9 cellular contexts compared by ENCODE assay signal in the genomic region with DNA sequence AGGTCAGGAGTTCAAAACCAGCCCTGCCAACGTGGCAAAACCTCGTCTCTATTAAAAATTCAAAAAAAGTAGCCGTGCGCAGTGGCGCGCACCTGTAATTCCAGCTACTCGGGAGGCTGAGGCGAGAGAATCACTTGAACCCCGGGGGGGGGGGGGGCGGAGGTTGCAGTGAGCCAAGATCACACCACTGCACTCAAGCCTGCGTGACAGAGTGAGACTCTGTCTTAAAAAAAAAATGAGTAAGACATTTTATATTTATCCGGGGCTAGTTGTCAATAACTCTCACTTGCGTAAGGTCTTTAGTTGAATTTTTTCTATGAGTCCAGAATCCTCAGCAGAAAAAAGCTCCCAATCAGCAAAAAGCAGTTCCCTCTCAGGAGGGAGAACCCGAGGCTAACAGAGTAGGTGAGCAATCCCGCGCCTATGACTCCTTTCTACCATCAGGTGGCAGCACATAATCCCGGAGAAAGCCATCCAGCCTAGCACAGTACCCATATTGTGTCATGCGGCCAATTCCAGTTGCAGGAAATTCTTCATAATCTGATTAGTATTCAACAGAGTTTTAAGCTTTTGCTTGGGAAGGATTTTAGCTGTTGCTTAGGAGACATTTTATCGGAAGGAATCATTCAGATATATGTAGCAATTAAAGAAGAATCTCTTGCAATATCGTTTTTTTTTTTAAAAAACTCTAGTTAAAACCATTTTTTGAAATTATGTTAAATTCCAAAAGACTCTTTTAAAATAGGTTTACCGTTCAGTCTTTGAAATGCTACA. TPM values are rescaled to one million over a fixed set of nuclear protein-coding genes. Genes with fewer than 3 reads are reported as not detected.
DNase-seq lines count a peak whose midpoint lies in the region; ATAC-seq, FAIRE-seq and TF ChIP-seq lines count a peak whose summit lies in the region.
"Had no signal": no experiment of that assay in that cellular context is flagged by ENCODE, and none has a peak within 500 bp of the region (broad histone marks: within the 10 kb centered on the region; RNA-seq: fewer than 3 reads in every experiment).

No MANE protein-coding gene starts in this region.

- POLR2A ChIA-PET in CD4-positive, alpha-beta T cell (lab: Charles Lee), result interaction anchor here (0.6 kb wide), 1 partner anchor 16 kb away, joined by 5 read pairs; no protein-coding TSS in a partner anchor
- POLR2A ChIA-PET in activated CD4-positive, alpha-beta T cell treated with anti-CD3 and anti-CD28 coated beads for 36 hours (lab: Charles Lee), result no interaction called here
- POLR2A ChIA-PET in HepG2 (lab: Yijun Ruan, JAX), result interaction anchor here (0.7 to 2.1 kb wide), 5 partner anchors 39 to 894 kb away, joined by 3 to 10 read pairs (median 5); a partner anchor contains a TSS

- H3K27ac Mint-ChIP-seq in CD4-positive, alpha-beta T cell, result no peak overlapping the region
- H3K27ac Mint-ChIP-seq in activated CD4-positive, alpha-beta T cell treated with anti-CD3 and anti-CD28 coated beads for 36 hours, result no peak overlapping the region
- H3K27ac Mint-ChIP-seq: activated naive CD4-positive, alpha-beta T cell treated with anti-CD3 and anti-CD28 coated beads, Interleukin-2, amount 50 U/mL, for 24 hours had no signal

- BruUV-seq in HepG2 (replicated peaks; lab: Mats Ljungman, UMichigan), result no TSS peak

- no peaks in the 10 kb centered on the region for H3K9me3 Mint-ChIP-seq in CD4-positive, alpha-beta T cell
- no peaks in the 10 kb centered on the region for H3K9me3 Mint-ChIP-seq in activated CD4-positive, alpha-beta T cell treated with anti-CD3 and anti-CD28 coated beads for 36 hours (ENCODE audit: low read depth)
- H3K9me3 Mint-ChIP-seq: activated naive CD4-positive, alpha-beta T cell treated with anti-CD3 and anti-CD28 coated beads, Interleukin-2, amount 50 U/mL, for 24 hours had no signal

- H3K4me3 ChIP-seq in colonic mucosa (no peak overlapping the region), HepG2 (replicated peaks in 1 of 3; ENCODE audit: insufficient read depth in 1 of 3, low read depth in 2 of 3, low read length in 3 of 3) (peak overlapping the region in 1 of 3 experiments; percentile 16; a peak in 1 of 6 replicates)

- no peaks in the 10 kb centered on the region for H4K20me1 ChIP-seq in HepG2 (ENCODE audit: insufficient read depth, low read length)

- FAIRE-seq in HepG2 (lab: Jason Lieb, UNC), result peak; percentile 95

- H3K9me3 ChIP-seq in CD4-positive, alpha-beta T cell (ENCODE audit: control insufficient read depth, low read length), result no peaks in the 10 kb centered on the region
- no peaks in the 10 kb centered on the region for H3K9me3 ChIP-seq in colonic mucosa
- H3K9me3 ChIP-seq in HepG2 (ENCODE audit: low read length), result no peaks in the 10 kb centered on the region

- H3K36me3 Mint-ChIP-seq in CD4-positive, alpha-beta T cell (ENCODE audit: low read depth), result no peaks in the 10 kb centered on the region
- no peaks in the 10 kb centered on the region for H3K36me3 Mint-ChIP-seq in activated CD4-positive, alpha-beta T cell treated with anti-CD3 and anti-CD28 coated beads for 36 hours (ENCODE audit: low read depth)
- H3K36me3 Mint-ChIP-seq: activated naive CD4-positive, alpha-beta T cell treated with anti-CD3 and anti-CD28 coated beads, Interleukin-2, amount 50 U/mL, for 24 hours had no signal

- no peak for TF ChIP-seq POLR2A in HepG2 (IDR thresholded peaks at IDR 0.05; ENCODE audit: insufficient read depth in 1 of 2, low read depth in 2 of 2, low read length in 2 of 2)

- in situ Hi-C loops in HepG2 (cut with HindIII; ENCODE audit: extremely low pct_ligation_motif_present, low pct_unique_long_range_greater_than_20kb), result loop anchor here (5.0 kb wide), 1 partner anchor 77 kb away; no protein-coding TSS in a partner anchor

- H3K4me1 ChIP-seq in colonic mucosa (no peaks in the 10 kb centered on the region), HepG2 (ENCODE audit: insufficient read depth, low read length) (peaks cover 51% of the 10 kb centered on the region)

- H3K36me3 ChIP-seq in colonic mucosa, result no peaks in the 10 kb centered on the region
- H3K36me3 ChIP-seq in HepG2 (replicated peaks in 1 of 2; ENCODE audit: control insufficient read depth in 1 of 2, insufficient read depth in 2 of 2, low read length in 2 of 2), result no peaks in the 10 kb centered on the region

- TF ChIP-seq EP300 in HepG2 (IDR thresholded peaks at IDR 0.05; ENCODE audit: low read depth in 2 of 2, low read length in 2 of 2) (no peak; a peak in 1 of 4 replicates), HepG2 (CRISPR knock-in tag; IDR thresholded peaks at IDR 0.05; ENCODE audit: borderline replicate concordance) (no peak)

- WGBS in HepG2 (ENCODE audit: low lambda C conversion rate), result 25% methylated on average over 21 of the region's 21 CpGs

- peaks cover 12% of the 10 kb centered on the region for H3K27me3 Mint-ChIP-seq in CD4-positive, alpha-beta T cell
- H3K27me3 Mint-ChIP-seq in activated CD4-positive, alpha-beta T cell treated with anti-CD3 and anti-CD28 coated beads for 36 hours, result no peaks in the 10 kb centered on the region

- peak; percentile 83 for TF ChIP-seq RAD21 in HepG2 (CRISPR knock-in tag; IDR thresholded peaks at IDR 0.05)

- peak overlapping the region; percentile 48 for H3K4me2 ChIP-seq in HepG2 (ENCODE audit: low read depth, low read length)

- peak; percentile 27 to 48 (median 40) for DNase-seq in CD4-positive, alpha-beta T cell
- DNase-seq in NCI-H446 treated with DMSO at 0.1 percent for 48 hours (lab: John Stamatoyannopoulos, UW), result peak; percentile 45
- peak; percentile 76 for DNase-seq in activated CD4-positive, alpha-beta T cell treated with anti-CD3 and anti-CD28 coated beads for 36 hours
- peak; percentile 81 for DNase-seq in colonic mucosa
- DNase-seq in HepG2 (ENCODE audit: low spot score), result peak; percentile 86
- DNase-seq in stimulated activated CD4-positive, alpha-beta T cell treated with anti-CD3 and anti-CD28 coated beads, TNF-alpha, amount 100 ng/mL, for 24 hours (ENCODE audit: low read depth in 3 of 3), result peak; percentile 29 to 57 (median 37)

- ATAC-seq in CD4-positive, alpha-beta T cell (ENCODE audit: poor library complexity), result peak; percentile 99
- ATAC-seq in GM19328 (IDR thresholded peaks at IDR 0.05; ENCODE audit: unreplicated experiment) (peak; percentile 96), HG03378 (IDR thresholded peaks at IDR 0.05; ENCODE audit: unreplicated experiment) (peak; percentile 100), HepG2 (peak; percentile 97)
- peak; percentile 99 for ATAC-seq in activated CD4-positive, alpha-beta T cell treated with anti-CD3 and anti-CD28 coated beads for 36 hours

- H3K9ac ChIP-seq in colonic mucosa (ENCODE audit: low read depth in 2 of 2, low read length in 2 of 2), result no peak overlapping the region
- no peak overlapping the region for H3K9ac ChIP-seq in HepG2 (ENCODE audit: insufficient read depth, low read depth, low read length)

- intact Hi-C loops in CD4-positive, alpha-beta T cell (cut with DNase I, micrococcal nuclease), result loop anchor here (5.0 to 10.0 kb wide), 2 partner anchors 92 to 160 kb away; a partner anchor contains a TSS
- intact Hi-C loops in activated CD4-positive, alpha-beta T cell treated with anti-CD3 and anti-CD28 coated beads for 36 hours (cut with DNase I, micrococcal nuclease), result loop anchor here (1.0 to 5.0 kb wide), 4 partner anchors 79 to 1032 kb away; a partner anchor contains a TSS
- intact Hi-C loops in colonic mucosa (cut with DNase I) (loop anchor here (2.0 to 10.0 kb wide), 2 partner anchors 80 to 170 kb away; a partner anchor contains a TSS), HepG2 (cut with micrococcal nuclease; ENCODE audit: unreplicated experiment) (loop anchor here (1.0 kb wide), 3 partner anchors 73 to 91 kb away; a partner anchor contains a TSS)

- no peaks in the 10 kb centered on the region for H3K79me2 ChIP-seq in HepG2 (ENCODE audit: insufficient read depth, low read length)

- peak; percentile 86 for TF ChIP-seq CTCF in CD4-positive, alpha-beta T cell (IDR thresholded peaks at IDR 0.05)
- TF ChIP-seq CTCF in colonic mucosa (IDR thresholded peaks at IDR 0.05) (peak; percentile 76), HepG2 (CRISPR knock-in tag; IDR thresholded peaks at IDR 0.05) (peak; percentile 92)

- no peak overlapping the region for H3K27ac ChIP-seq in CD4-positive, alpha-beta T cell (ENCODE audit: low read depth, low read length)
- no peak overlapping the region for H3K27ac ChIP-seq in colonic mucosa
- no peak overlapping the region for H3K27ac ChIP-seq in HepG2 (ENCODE audit: extremely low read length, insufficient read depth, low read length)

- peaks cover 5% of the 10 kb centered on the region for H3K4me1 Mint-ChIP-seq in CD4-positive, alpha-beta T cell (ENCODE audit: low read depth)
- H3K4me1 Mint-ChIP-seq in activated CD4-positive, alpha-beta T cell treated with anti-CD3 and anti-CD28 coated beads for 36 hours, result peaks cover 4% of the 10 kb centered on the region

- CTCF ChIA-PET in CD4-positive, alpha-beta T cell (lab: Charles Lee), result interaction anchor here (0.7 to 1.5 kb wide), 3 partner anchors 11 to 964 kb away, joined by 3 to 4 read pairs (median 3); no protein-coding TSS in a partner anchor
- CTCF ChIA-PET in activated CD4-positive, alpha-beta T cell treated with anti-CD3 and anti-CD28 coated beads for 36 hours (lab: Charles Lee), result interaction anchor here (0.6 to 2.6 kb wide), 28 partner anchors 10 to 1617 kb away, joined by 3 to 21 read pairs (median 3); a partner anchor contains a TSS
- CTCF ChIA-PET in HepG2 (lab: Yijun Ruan, JAX; ENCODE audit: low intra/inter-chr PET ratio, low total read pairs), result interaction anchor here (0.7 to 1.6 kb wide), 4 partner anchors 79 to 429 kb away, joined by 4 to 10 read pairs (median 6); a partner anchor contains a TSS

- H3K4me3 Mint-ChIP-seq in CD4-positive, alpha-beta T cell, result no peak overlapping the region
- no peak overlapping the region for H3K4me3 Mint-ChIP-seq in activated CD4-positive, alpha-beta T cell treated with anti-CD3 and anti-CD28 coated beads for 36 hours
- H3K4me3 Mint-ChIP-seq: activated naive CD4-positive, alpha-beta T cell treated with anti-CD3 and anti-CD28 coated beads, Interleukin-2, amount 50 U/mL, for 24 hours had no signal

- no peak overlapping the region for H2AFZ ChIP-seq in HepG2 (ENCODE audit: low read length)

- H3K27me3 ChIP-seq in CD4-positive, alpha-beta T cell (ENCODE audit: control insufficient read depth, insufficient read depth, low read length), result peaks cover 15% of the 10 kb centered on the region
- H3K27me3 ChIP-seq in colonic mucosa, result no peaks in the 10 kb centered on the region
- H3K27me3 ChIP-seq in HepG2 (ENCODE audit: control insufficient read depth in 1 of 2, insufficient read depth in 2 of 2, low read length in 2 of 2), result peaks cover 0 to 9% of the 10 kb centered on the region in 2 experiments; a peak in 2 of 5 replicates

RNA-seq across cellular contexts. Expression of a gene that starts 11.9 kb away (rescaled TPM):
- not detected for total RNA-seq in CD4-positive, alpha-beta T cell
- total RNA-seq in activated CD4-positive, alpha-beta T cell treated with anti-CD3 and anti-CD28 coated beads for 36 hours, result not detected
- not detected for total RNA-seq in colonic mucosa
- not detected in 2 replicates for total RNA-seq in HepG2 (2016; rRNA removed; fragmentation: Illumina TruSeq; extraction: Trizol)
- total RNA-seq in HepG2 (2016; cell fraction: cytosol; rRNA removed; fragmentation: Illumina TruSeq; extraction: Trizol; ENCODE audit: low read depth), result not detected in 2 replicates
- not detected in 2 replicates for total RNA-seq in HepG2 (2016; cell fraction: insoluble cytoplasmic fraction; rRNA removed; fragmentation: Illumina TruSeq; extraction: Trizol)
- total RNA-seq in HepG2 (2016; cell fraction: membrane; rRNA removed; fragmentation: Illumina TruSeq; extraction: Trizol), result not detected in 2 replicates
- not detected in 2 replicates for total RNA-seq in HepG2 (2016; cell fraction: nucleus; rRNA removed; fragmentation: Illumina TruSeq; extraction: Trizol)
- not detected in 2 replicates for polyA plus RNA-seq in HepG2 (2011; rRNA removed)
- polyA plus RNA-seq in HepG2 (2011; cell fraction: cytosol; rRNA removed), result not detected in 2 replicates
- not detected in 2 replicates for polyA plus RNA-seq in HepG2 (2011; cell fraction: nucleus; rRNA removed)
- polyA plus RNA-seq in HepG2 (2012), result not detected in 2 replicates
- not detected in 2 replicates for polyA plus RNA-seq in HepG2 (2016; cell fraction: cytosol; fragmentation: Illumina TruSeq; extraction: Trizol; ENCODE audit: low read depth)
- polyA plus RNA-seq in HepG2 (2016; cell fraction: insoluble cytoplasmic fraction; fragmentation: Illumina TruSeq; extraction: Trizol; ENCODE audit: low read depth), result not detected in 2 replicates
- polyA plus RNA-seq in HepG2 (2016; cell fraction: membrane; fragmentation: Illumina TruSeq; extraction: Trizol; ENCODE audit: low read depth), result not detected in 2 replicates
- polyA plus RNA-seq in HepG2 (2016; cell fraction: nucleus; fragmentation: Illumina TruSeq; extraction: Trizol; ENCODE audit: insufficient read depth, low read depth), result not detected in 2 replicates
- not detected in 2 replicates for polyA minus RNA-seq in HepG2 (2011; rRNA and poly(A)+ RNA removed; ENCODE audit: low replicate concordance)
- not detected in 2 replicates for polyA minus RNA-seq in HepG2 (2011; cell fraction: cytosol; rRNA and poly(A)+ RNA removed)
- polyA minus RNA-seq in HepG2 (2011; cell fraction: nucleus; rRNA and poly(A)+ RNA removed), result not detected in 2 replicates

RNA-seq across cellular contexts. Expression of a gene that starts 14.6 kb away (rescaled TPM):
- total RNA-seq in CD4-positive, alpha-beta T cell, result not detected
- not detected for total RNA-seq in activated CD4-positive, alpha-beta T cell treated with anti-CD3 and anti-CD28 coated beads for 36 hours
- not detected for total RNA-seq in colonic mucosa
- not detected in 2 replicates for total RNA-seq in HepG2 (2016; rRNA removed; fragmentation: Illumina TruSeq; extraction: Trizol)
- total RNA-seq in HepG2 (2016; cell fraction: cytosol; rRNA removed; fragmentation: Illumina TruSeq; extraction: Trizol; ENCODE audit: low read depth), result not detected in 2 replicates
- not detected in 2 replicates for total RNA-seq in HepG2 (2016; cell fraction: insoluble cytoplasmic fraction; rRNA removed; fragmentation: Illumina TruSeq; extraction: Trizol)
- total RNA-seq in HepG2 (2016; cell fraction: membrane; rRNA removed; fragmentation: Illumina TruSeq; extraction: Trizol), result not detected in 2 replicates
- not detected in 2 replicates for total RNA-seq in HepG2 (2016; cell fraction: nucleus; rRNA removed; fragmentation: Illumina TruSeq; extraction: Trizol)
- not detected in 2 replicates for polyA plus RNA-seq in HepG2 (2011; rRNA removed)
- polyA plus RNA-seq in HepG2 (2011; cell fraction: cytosol; rRNA removed), result not detected in 2 replicates
- polyA plus RNA-seq in HepG2 (2011; cell fraction: nucleus; rRNA removed), result not detected in 2 replicates
- not detected in 2 replicates for polyA plus RNA-seq in HepG2 (2012)
- polyA plus RNA-seq in HepG2 (2016; cell fraction: cytosol; fragmentation: Illumina TruSeq; extraction: Trizol; ENCODE audit: low read depth), result not detected in 2 replicates
- polyA plus RNA-seq in HepG2 (2016; cell fraction: insoluble cytoplasmic fraction; fragmentation: Illumina TruSeq; extraction: Trizol; ENCODE audit: low read depth), result not detected in 2 replicates
- not detected in 2 replicates for polyA plus RNA-seq in HepG2 (2016; cell fraction: membrane; fragmentation: Illumina TruSeq; extraction: Trizol; ENCODE audit: low read depth)
- polyA plus RNA-seq in HepG2 (2016; cell fraction: nucleus; fragmentation: Illumina TruSeq; extraction: Trizol; ENCODE audit: insufficient read depth, low read depth), result not detected in 2 replicates
- not detected in 2 replicates for polyA minus RNA-seq in HepG2 (2011; rRNA and poly(A)+ RNA removed; ENCODE audit: low replicate concordance)
- not detected in 2 replicates for polyA minus RNA-seq in HepG2 (2011; cell fraction: cytosol; rRNA and poly(A)+ RNA removed)
- polyA minus RNA-seq in HepG2 (2011; cell fraction: nucleus; rRNA and poly(A)+ RNA removed), result not detected in 2 replicates

RNA-seq across cellular contexts. Expression of a gene that starts 29.3 kb away (rescaled TPM):
- not detected for total RNA-seq in CD4-positive, alpha-beta T cell
- not detected for total RNA-seq in activated CD4-positive, alpha-beta T cell treated with anti-CD3 and anti-CD28 coated beads for 36 hours
- total RNA-seq in colonic mucosa (not detected), HepG2 (2016; rRNA removed; fragmentation: Illumina TruSeq; extraction: Trizol) (not detected in 2 replicates)
- not detected in 2 replicates for total RNA-seq in HepG2 (2016; cell fraction: cytosol; rRNA removed; fragmentation: Illumina TruSeq; extraction: Trizol; ENCODE audit: low read depth)
- not detected in 2 replicates for total RNA-seq in HepG2 (2016; cell fraction: insoluble cytoplasmic fraction; rRNA removed; fragmentation: Illumina TruSeq; extraction: Trizol)
- total RNA-seq in HepG2 (2016; cell fraction: membrane; rRNA removed; fragmentation: Illumina TruSeq; extraction: Trizol), result not detected in 2 replicates
- total RNA-seq in HepG2 (2016; cell fraction: nucleus; rRNA removed; fragmentation: Illumina TruSeq; extraction: Trizol), result not detected in 2 replicates
- not detected in 2 replicates for polyA plus RNA-seq in HepG2 (2011; rRNA removed)
- not detected in 2 replicates for polyA plus RNA-seq in HepG2 (2011; cell fraction: cytosol; rRNA removed)
- not detected in 2 replicates for polyA plus RNA-seq in HepG2 (2011; cell fraction: nucleus; rRNA removed)
- not detected in 2 replicates for polyA plus RNA-seq in HepG2 (2012)
- not detected in 2 replicates for polyA plus RNA-seq in HepG2 (2016; cell fraction: cytosol; fragmentation: Illumina TruSeq; extraction: Trizol; ENCODE audit: low read depth)
- not detected in 2 replicates for polyA plus RNA-seq in HepG2 (2016; cell fraction: insoluble cytoplasmic fraction; fragmentation: Illumina TruSeq; extraction: Trizol; ENCODE audit: low read depth)
- polyA plus RNA-seq in HepG2 (2016; cell fraction: membrane; fragmentation: Illumina TruSeq; extraction: Trizol; ENCODE audit: low read depth), result not detected in 2 replicates
- polyA plus RNA-seq in HepG2 (2016; cell fraction: nucleus; fragmentation: Illumina TruSeq; extraction: Trizol; ENCODE audit: insufficient read depth, low read depth), result not detected in 2 replicates
- polyA minus RNA-seq in HepG2 (2011; rRNA and poly(A)+ RNA removed; ENCODE audit: low replicate concordance), result not detected in 2 replicates
- not detected in 2 replicates for polyA minus RNA-seq in HepG2 (2011; cell fraction: cytosol; rRNA and poly(A)+ RNA removed)
- polyA minus RNA-seq in HepG2 (2011; cell fraction: nucleus; rRNA and poly(A)+ RNA removed), result not detected in 2 replicates

RNA-seq across cellular contexts. Expression of a gene that starts 45.6 kb away (rescaled TPM):
- total RNA-seq in CD4-positive, alpha-beta T cell, result not detected
- not detected for total RNA-seq in activated CD4-positive, alpha-beta T cell treated with anti-CD3 and anti-CD28 coated beads for 36 hours
- total RNA-seq in colonic mucosa (not detected), HepG2 (2016; rRNA removed; fragmentation: Illumina TruSeq; extraction: Trizol) (0.27 TPM in 1 of 2 replicates, not detected in the other)
- 0.44 TPM in 1 of 2 replicates, not detected in the other for total RNA-seq in HepG2 (2016; cell fraction: cytosol; rRNA removed; fragmentation: Illumina TruSeq; extraction: Trizol; ENCODE audit: low read depth)
- total RNA-seq in HepG2 (2016; cell fraction: insoluble cytoplasmic fraction; rRNA removed; fragmentation: Illumina TruSeq; extraction: Trizol), result 0.35 TPM in 1 of 2 replicates, not detected in the other
- 0.45 and 0.96 TPM in 2 replicates for total RNA-seq in HepG2 (2016; cell fraction: membrane; rRNA removed; fragmentation: Illumina TruSeq; extraction: Trizol)
- total RNA-seq in HepG2 (2016; cell fraction: nucleus; rRNA removed; fragmentation: Illumina TruSeq; extraction: Trizol), result not detected in 2 replicates
- polyA plus RNA-seq in HepG2 (2011; rRNA removed), result 0.20 and 0.21 TPM in 2 replicates
- not detected in 2 replicates for polyA plus RNA-seq in HepG2 (2011; cell fraction: cytosol; rRNA removed)
- polyA plus RNA-seq in HepG2 (2011; cell fraction: nucleus; rRNA removed), result not detected in 2 replicates
- polyA plus RNA-seq in HepG2 (2012), result not detected in 2 replicates
- polyA plus RNA-seq in HepG2 (2016; cell fraction: cytosol; fragmentation: Illumina TruSeq; extraction: Trizol; ENCODE audit: low read depth), result 0.24 TPM in 1 of 2 replicates, not detected in the other
- polyA plus RNA-seq in HepG2 (2016; cell fraction: insoluble cytoplasmic fraction; fragmentation: Illumina TruSeq; extraction: Trizol; ENCODE audit: low read depth), result not detected in 2 replicates
- 0.58 and 0.71 TPM in 2 replicates for polyA plus RNA-seq in HepG2 (2016; cell fraction: membrane; fragmentation: Illumina TruSeq; extraction: Trizol; ENCODE audit: low read depth)
- polyA plus RNA-seq in HepG2 (2016; cell fraction: nucleus; fragmentation: Illumina TruSeq; extraction: Trizol; ENCODE audit: insufficient read depth, low read depth), result not detected in 2 replicates
- not detected in 2 replicates for polyA minus RNA-seq in HepG2 (2011; rRNA and poly(A)+ RNA removed; ENCODE audit: low replicate concordance)
- polyA minus RNA-seq in HepG2 (2011; cell fraction: cytosol; rRNA and poly(A)+ RNA removed), result not detected in 2 replicates
- not detected in 2 replicates for polyA minus RNA-seq in HepG2 (2011; cell fraction: nucleus; rRNA and poly(A)+ RNA removed)

RNA-seq across cellular contexts. Expression of a gene that starts 50.9 kb away (rescaled TPM):
- not detected for total RNA-seq in CD4-positive, alpha-beta T cell
- not detected for total RNA-seq in activated CD4-positive, alpha-beta T cell treated with anti-CD3 and anti-CD28 coated beads for 36 hours
- not detected for total RNA-seq in colonic mucosa
- total RNA-seq in HepG2 (2016; rRNA removed; fragmentation: Illumina TruSeq; extraction: Trizol), result not detected in 2 replicates
- total RNA-seq in HepG2 (2016; cell fraction: cytosol; rRNA removed; fragmentation: Illumina TruSeq; extraction: Trizol; ENCODE audit: low read depth), result not detected in 2 replicates
- total RNA-seq in HepG2 (2016; cell fraction: insoluble cytoplasmic fraction; rRNA removed; fragmentation: Illumina TruSeq; extraction: Trizol), result not detected in 2 replicates
- not detected in 2 replicates for total RNA-seq in HepG2 (2016; cell fraction: membrane; rRNA removed; fragmentation: Illumina TruSeq; extraction: Trizol)
- total RNA-seq in HepG2 (2016; cell fraction: nucleus; rRNA removed; fragmentation: Illumina TruSeq; extraction: Trizol), result not detected in 2 replicates
- polyA plus RNA-seq in HepG2 (2011; rRNA removed), result not detected in 2 replicates
- not detected in 2 replicates for polyA plus RNA-seq in HepG2 (2011; cell fraction: cytosol; rRNA removed)
- not detected in 2 replicates for polyA plus RNA-seq in HepG2 (2011; cell fraction: nucleus; rRNA removed)
- not detected in 2 replicates for polyA plus RNA-seq in HepG2 (2012)
- polyA plus RNA-seq in HepG2 (2016; cell fraction: cytosol; fragmentation: Illumina TruSeq; extraction: Trizol; ENCODE audit: low read depth), result not detected in 2 replicates
- polyA plus RNA-seq in HepG2 (2016; cell fraction: insoluble cytoplasmic fraction; fragmentation: Illumina TruSeq; extraction: Trizol; ENCODE audit: low read depth), result not detected in 2 replicates
- polyA plus RNA-seq in HepG2 (2016; cell fraction: membrane; fragmentation: Illumina TruSeq; extraction: Trizol; ENCODE audit: low read depth), result not detected in 2 replicates
- polyA plus RNA-seq in HepG2 (2016; cell fraction: nucleus; fragmentation: Illumina TruSeq; extraction: Trizol; ENCODE audit: insufficient read depth, low read depth), result not detected in 2 replicates
- polyA minus RNA-seq in HepG2 (2011; rRNA and poly(A)+ RNA removed; ENCODE audit: low replicate concordance), result not detected in 2 replicates
- not detected in 2 replicates for polyA minus RNA-seq in HepG2 (2011; cell fraction: cytosol; rRNA and poly(A)+ RNA removed)
- polyA minus RNA-seq in HepG2 (2011; cell fraction: nucleus; rRNA and poly(A)+ RNA removed), result not detected in 2 replicates
